In the genomic region with DNA sequence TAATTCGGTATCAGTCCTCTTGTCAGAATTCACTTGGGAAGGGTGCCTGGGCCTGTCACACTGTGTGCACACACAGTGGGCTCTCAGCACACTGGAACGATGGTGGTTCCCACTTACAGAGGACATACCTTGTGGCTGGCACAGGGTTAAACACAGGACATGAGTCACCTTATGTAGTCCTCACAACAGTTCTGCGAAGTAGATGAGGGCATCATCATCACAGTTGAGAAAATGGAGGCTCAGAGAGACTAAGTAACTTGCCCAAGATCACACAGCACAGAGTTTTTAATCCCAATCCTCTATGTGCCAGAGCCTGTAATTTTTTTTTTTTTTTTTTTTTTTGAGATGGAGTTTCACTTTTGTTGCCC, we compare ENCODE assay signal across 11 cellular contexts.
DNase-seq lines count a peak whose midpoint lies in the region; ATAC-seq and TF ChIP-seq lines count a peak whose summit lies in the region.
"Had no signal": no experiment of that assay in that cellular context is flagged by ENCODE, and none has a peak within 500 bp of the region (broad histone marks: within the 10 kb centered on the region; RNA-seq: fewer than 3 reads in every experiment).

No MANE protein-coding gene starts in this region.

- no peak overlapping the region for H2AFZ ChIP-seq in SK-N-SH (ENCODE audit: low read depth)

- H3K4me3 ChIP-seq in NB4 (ENCODE audit: low read depth, low read length), result no peak overlapping the region
- H3K4me3 ChIP-seq in coronary artery, result no peak overlapping the region
- H3K4me3 ChIP-seq in SK-N-SH (ENCODE audit: low read depth in 2 of 2, low read length in 1 of 2), result no peak overlapping the region
- H3K4me3 ChIP-seq: HAP-1 had no signal

- H3K9me3 ChIP-seq in SK-N-SH, result no peaks in the 10 kb centered on the region
- H3K9me3 ChIP-seq: HAP-1 had no signal

- H3K9ac ChIP-seq in SK-N-SH, result no peak overlapping the region

- intact Hi-C loops in sciatic nerve (cut with DNase I), result loop anchor here (10.0 kb wide), 2 partner anchors 72 to 182 kb away; a partner anchor contains a TSS

- WGBS in SK-N-SH (ENCODE audit: low lambda C conversion rate), result 67% methylated on average over 3 of the region's 3 CpGs

- no peak overlapping the region for H3K4me2 ChIP-seq in SK-N-SH

- no peaks in the 10 kb centered on the region for H3K36me3 ChIP-seq in SK-N-SH (replicated peaks in 1 of 2; ENCODE audit: control insufficient read depth in 1 of 2, insufficient read depth in 2 of 2, low read length in 1 of 2)
- H3K36me3 ChIP-seq: HAP-1 had no signal

- H3K9me2 ChIP-seq in SK-N-SH, result no peaks in the 10 kb centered on the region

- CTCF ChIA-PET in SK-N-SH (lab: Yijun Ruan, JAX), result interaction anchor here (1.5 to 9.5 kb wide), 4 partner anchors 11 to 377 kb away, joined by 5 to 136 read pairs (median 52); a partner anchor contains a TSS

- POLR2A ChIA-PET in SK-N-SH (lab: Yijun Ruan, JAX), result interaction anchor here (3.2 kb wide), 1 partner anchor 179 kb away, joined by 17 read pairs; a partner anchor contains a TSS

- ATAC-seq in sciatic nerve (no peak), GM18861 (IDR thresholded peaks at IDR 0.05; ENCODE audit: unreplicated experiment) (no peak)

- peaks cover 5% of the 10 kb centered on the region for H3F3A ChIP-seq in SK-N-SH (replicated peaks; ENCODE audit: insufficient read depth)

- DNase-seq in ELR (ENCODE audit: low read depth), result peak; percentile 55
- DNase-seq in NB4 (ENCODE audit: low read depth), result peak; percentile 39
- no peak for DNase-seq in coronary artery (ENCODE audit: low spot score)
- peak; percentile 42 for DNase-seq in sciatic nerve (ENCODE audit: low spot score)
- DNase-seq in SK-N-SH, result no peak
- no peak for DNase-seq in AG08396 (ENCODE audit: low spot score)
- no peak for DNase-seq in DMS79 treated with DMSO at 0.1 percent for 48 hours (lab: John Stamatoyannopoulos, UW)
- DNase-seq: activated T-cell treated with anti-CD3 and anti-CD28 coated beads, Interleukin-2, amount 50 U/mL, for 4 hours; DMS79 had no signal

- no peak for TF ChIP-seq EP300 in SK-N-SH (IDR thresholded peaks at IDR 0.05; ENCODE audit: borderline replicate concordance in 1 of 2, low read depth in 1 of 2, low read length in 1 of 2)

- no peaks in the 10 kb centered on the region for H3K27me3 ChIP-seq in SK-N-SH (ENCODE audit: insufficient read depth)

- TF ChIP-seq POLR2A in NB4 (IDR thresholded peaks at IDR 0.05; ENCODE audit: extremely low read depth, insufficient read length), result no peak

- TF ChIP-seq RAD21 in SK-N-SH (IDR thresholded peaks at IDR 0.05; ENCODE audit: low read length), result no peak

- peak overlapping the region; percentile 93 to 96 for H3K27ac ChIP-seq in coronary artery
- 0 out of 4 replicates have a peak overlapping the region, but pooled peaks of 1 of the 2 experiments have one; percentile 31 for H3K27ac ChIP-seq in SK-N-SH (ENCODE audit: low read depth in 2 of 2, low read length in 1 of 2)

- H3K79me2 ChIP-seq in SK-N-SH (ENCODE audit: insufficient read depth), result no peaks in the 10 kb centered on the region

- TF ChIP-seq CTCF in NB4 (IDR thresholded peaks at IDR 0.05; ENCODE audit: low read depth, low read length), result no peak
- TF ChIP-seq CTCF in coronary artery (IDR thresholded peaks at IDR 0.05), result no peak
- no peak for TF ChIP-seq CTCF in SK-N-SH (IDR thresholded peaks at IDR 0.05)

- no peaks in the 10 kb centered on the region for H4K20me1 ChIP-seq in SK-N-SH (ENCODE audit: insufficient read depth)

- H3K4me1 ChIP-seq in SK-N-SH (ENCODE audit: control insufficient read depth in 1 of 2, insufficient read depth in 2 of 2, low read depth in 1 of 2, low read length in 1 of 2), result peaks cover 0 to 35% of the 10 kb centered on the region in 2 experiments; a peak in 2 of 4 replicates

TF ChIP-seq in SK-N-SH, 30 proteins besides CTCF, POLR2A, EP300 and RAD21:
- no peak for TF ChIP-seq CHD2 (IDR thresholded peaks at IDR 0.05; ENCODE audit: low read length, partially characterized antibody)
- TF ChIP-seq, protein P1, sequence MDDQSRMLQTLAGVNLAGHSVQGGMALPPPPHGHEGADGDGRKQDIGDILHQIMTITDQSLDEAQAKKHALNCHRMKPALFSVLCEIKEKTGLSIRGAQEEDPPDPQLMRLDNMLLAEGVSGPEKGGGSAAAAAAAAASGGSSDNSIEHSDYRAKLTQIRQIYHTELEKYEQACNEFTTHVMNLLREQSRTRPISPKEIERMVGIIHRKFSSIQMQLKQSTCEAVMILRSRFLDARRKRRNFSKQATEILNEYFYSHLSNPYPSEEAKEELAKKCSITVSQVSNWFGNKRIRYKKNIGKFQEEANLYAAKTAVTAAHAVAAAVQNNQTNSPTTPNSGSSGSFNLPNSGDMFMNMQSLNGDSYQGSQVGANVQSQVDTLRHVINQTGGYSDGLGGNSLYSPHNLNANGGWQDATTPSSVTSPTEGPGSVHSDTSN (IDR thresholded peaks at IDR 0.05), result no peak
- TF ChIP-seq RFX5 (IDR thresholded peaks at IDR 0.05; ENCODE audit: low read length), result no peak
- no peak for TF ChIP-seq POLR2AphosphoS5 (IDR thresholded peaks at IDR 0.05; ENCODE audit: low read depth, low read length)
- no peak for TF ChIP-seq TAF1 (IDR thresholded peaks at IDR 0.05; ENCODE audit: borderline replicate concordance, low read depth, low read length)
- no peak for TF ChIP-seq TCF12 (IDR thresholded peaks at IDR 0.05)
- TF ChIP-seq, protein P2, sequence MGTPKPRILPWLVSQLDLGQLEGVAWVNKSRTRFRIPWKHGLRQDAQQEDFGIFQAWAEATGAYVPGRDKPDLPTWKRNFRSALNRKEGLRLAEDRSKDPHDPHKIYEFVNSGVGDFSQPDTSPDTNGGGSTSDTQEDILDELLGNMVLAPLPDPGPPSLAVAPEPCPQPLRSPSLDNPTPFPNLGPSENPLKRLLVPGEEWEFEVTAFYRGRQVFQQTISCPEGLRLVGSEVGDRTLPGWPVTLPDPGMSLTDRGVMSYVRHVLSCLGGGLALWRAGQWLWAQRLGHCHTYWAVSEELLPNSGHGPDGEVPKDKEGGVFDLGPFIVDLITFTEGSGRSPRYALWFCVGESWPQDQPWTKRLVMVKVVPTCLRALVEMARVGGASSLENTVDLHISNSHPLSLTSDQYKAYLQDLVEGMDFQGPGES (IDR thresholded peaks at IDR 0.05; ENCODE audit: low read depth, low read length), result no peak
- no peak for TF ChIP-seq FOXM1 (IDR thresholded peaks at IDR 0.05; ENCODE audit: low read depth)
- TF ChIP-seq EZH2phosphoT487 (IDR thresholded peaks at IDR 0.05; ENCODE audit: borderline replicate concordance, low read depth), result no peak
- TF ChIP-seq JUND (IDR thresholded peaks at IDR 0.05), result no peak
- TF ChIP-seq, protein P3, sequence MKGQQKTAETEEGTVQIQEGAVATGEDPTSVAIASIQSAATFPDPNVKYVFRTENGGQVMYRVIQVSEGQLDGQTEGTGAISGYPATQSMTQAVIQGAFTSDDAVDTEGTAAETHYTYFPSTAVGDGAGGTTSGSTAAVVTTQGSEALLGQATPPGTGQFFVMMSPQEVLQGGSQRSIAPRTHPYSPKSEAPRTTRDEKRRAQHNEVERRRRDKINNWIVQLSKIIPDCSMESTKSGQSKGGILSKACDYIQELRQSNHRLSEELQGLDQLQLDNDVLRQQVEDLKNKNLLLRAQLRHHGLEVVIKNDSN (IDR thresholded peaks at IDR 0.05; ENCODE audit: borderline replicate concordance, low read depth), result no peak
- TF ChIP-seq FOXJ3 (CRISPR knock-in tag; IDR thresholded peaks at IDR 0.05), result no peak
- no peak for TF ChIP-seq GABPA (IDR thresholded peaks at IDR 0.05; ENCODE audit: low read depth)
- TF ChIP-seq GATA2 (CRISPR knock-in tag; IDR thresholded peaks at IDR 0.05), result no peak
- TF ChIP-seq YY1 (IDR thresholded peaks at IDR 0.05; ENCODE audit: low read depth), result no peak
- no peak for TF ChIP-seq RCOR1 (IDR thresholded peaks at IDR 0.05; ENCODE audit: low read length)

Comparison
In these comparisons a context has a peak if more than half of its experiments do, and no peak if none do; other contexts are left out.
1. DNase-seq: peak in ELR (single experiment), NB4 (single experiment) and sciatic nerve (single experiment); none in coronary artery (single experiment), SK-N-SH (single experiment), AG08396 (single experiment) and DMS79 treated with DMSO at 0.1 percent for 48 hours (single experiment).